In genomic region chr9:15103321-15103720, GRCh38 we compare ENCODE assay signal across 28 cellular contexts.
"Had no signal": no experiment of that assay in that cellular context is flagged by ENCODE, and none has a peak within 500 bp of the region (broad histone marks: within the 10 kb centered on the region; RNA-seq: fewer than 3 reads in every experiment).

No MANE protein-coding gene starts in this region.

- H3K4me3 ChIP-seq: ascending aorta, breast epithelium, cardiac muscle cell, colonic mucosa, gastroesophageal sphincter, heart right ventricle had no signal

- H3K9me3 ChIP-seq: ascending aorta, breast epithelium, colonic mucosa had no signal

- ATAC-seq: activated CD4-positive, CD25-positive, alpha-beta regulatory T cell treated with anti-CD3 and anti-CD28 coated beads, Interleukin-2, amount 50 U/mL, for 24 hours; activated CD8-positive, alpha-beta T cell treated with anti-CD3 and anti-CD28 coated beads for 36 hours; activated naive CD4-positive, alpha-beta T cell treated with anti-CD3 and anti-CD28 coated beads, Interleukin-2, amount 50 U/mL, for 72 hours; activated T-cell treated with anti-CD3 and anti-CD28 coated beads, Interleukin-2, amount 50 U/mL, for 4 hours; esophagus mucosa; foreskin keratinocyte; gastroesophageal sphincter; heart right ventricle; T-helper 17 cell had no signal

- H3K27me3 ChIP-seq: ascending aorta, breast epithelium, cardiac muscle cell, colonic mucosa, foreskin keratinocyte, gastroesophageal sphincter had no signal

- H3K36me3 ChIP-seq: ascending aorta, breast epithelium, cardiac muscle cell, colonic mucosa, gastroesophageal sphincter, heart right ventricle, WERI-Rb-1 had no signal

- DNase-seq: activated B cell treated with CpG ODN at 0.5 μM for 24 hours; activated CD4-positive, alpha-beta T cell treated with anti-CD3 and anti-CD28 coated beads for 48 hours; activated CD4-positive, alpha-beta T cell treated with anti-CD3 and anti-CD28 coated beads, Interleukin-2, amount 50 U/mL, for 1 hour; activated CD4-positive, alpha-beta T cell treated with anti-CD3 and anti-CD28 coated beads, Interleukin-2, amount 50 U/mL, for 48 hours; activated CD8-positive, alpha-beta memory T cell treated with anti-CD3 and anti-CD28 coated beads for 24 hours; activated CD8-positive, alpha-beta T cell treated with anti-CD3 and anti-CD28 coated beads for 36 hours; activated effector memory CD4-positive, alpha-beta T cell treated with anti-CD3 and anti-CD28 coated beads, Interleukin-2, amount 50 U/mL, for 16 hours; activated naive CD4-positive, alpha-beta T cell treated with anti-CD3 and anti-CD28 coated beads, Interleukin-2, amount 10 ng/mL, durations not matched to agents 7 days and 5 days; activated naive CD8-positive, alpha-beta T cell treated with anti-CD3 and anti-CD28 coated beads, Interleukin-2, amount 10 ng/mL, durations not matched to agents 7 days and 5 days; activated T-cell treated with anti-CD3 and anti-CD28 coated beads, Interleukin-2, amount 50 U/mL, for 4 hours; central memory CD4-positive, alpha-beta T cell; cerebellar nuclear complex; colonic mucosa; effector memory CD4-positive, alpha-beta T cell; endodermal cell; foreskin keratinocyte; heart right ventricle; T-helper 1 cell; T-helper 17 cell; T1000; WERI-Rb-1 had no signal

- H3K27ac ChIP-seq: ascending aorta, breast epithelium, cardiac muscle cell, colonic mucosa, foreskin keratinocyte, gastroesophageal sphincter, heart right ventricle, WERI-Rb-1 had no signal

- H3K4me1 ChIP-seq: ascending aorta, breast epithelium, colonic mucosa, foreskin keratinocyte, gastroesophageal sphincter, heart right ventricle had no signal
